Comparison of ENCODE assay signal across 35 cellular contexts in genomic region chr3:32165442-32165841, GRCh38.
"Had no signal": no experiment of that assay in that cellular context is flagged by ENCODE, and none has a peak within 500 bp of the region (broad histone marks: within the 10 kb centered on the region; RNA-seq: fewer than 3 reads in every experiment).

No MANE protein-coding gene starts in this region.

- H3K27ac Mint-ChIP-seq: activated B cell treated with CpG ODN at 0.5 μM for 24 hours; activated CD4-positive, alpha-beta memory T cell treated with anti-CD3 and anti-CD28 coated beads for 36 hours; activated CD8-positive, alpha-beta T cell treated with anti-CD3 and anti-CD28 coated beads for 36 hours; activated naive CD4-positive, alpha-beta T cell treated with anti-CD3 and anti-CD28 coated beads, Interleukin-2, amount 10 ng/mL, durations not matched to agents 7 days and 5 days; activated naive CD4-positive, alpha-beta T cell treated with anti-CD3 and anti-CD28 coated beads, Interleukin-2, amount 50 U/mL, for 24 hours; activated naive CD8-positive, alpha-beta T cell; activated naive CD8-positive, alpha-beta T cell treated with anti-CD3 and anti-CD28 coated beads, Interleukin-2, amount 10 ng/mL, durations not matched to agents 7 days and 5 days; activated naive CD8-positive, alpha-beta T cell treated with anti-CD3 and anti-CD28 coated beads, Interleukin-2, amount 50 U/mL, for 24 hours; activated T-cell treated with anti-CD3 and anti-CD28 coated beads, Interleukin-2, amount 50 U/mL, for 72 hours; activated T-helper 2 cell treated with anti-CD3 and anti-CD28 coated beads, Interferon-gamma antibody, Interleukin-2, Interleukin-4, amounts not matched to agents 10 μg/mL and 5 μg/mL and 100 μg/mL, durations not matched to agents 14 hours and 24 hours and 36 hours; brain; T-cell; T-helper 2 cell treated with Interferon-gamma antibody and Interleukin-4, amounts not matched to agents 5 μg/mL and 100 μg/mL, for 36 hours had no signal

- H3K4me1 Mint-ChIP-seq: activated B cell treated with CpG ODN at 0.5 μM for 24 hours; activated naive CD4-positive, alpha-beta T cell treated with anti-CD3 and anti-CD28 coated beads, Interleukin-2, amount 10 ng/mL, durations not matched to agents 7 days and 5 days; activated naive CD4-positive, alpha-beta T cell treated with anti-CD3 and anti-CD28 coated beads, Interleukin-2, amount 50 U/mL, for 24 hours; activated naive CD8-positive, alpha-beta T cell treated with anti-CD3 and anti-CD28 coated beads, Interleukin-2, amount 10 ng/mL, durations not matched to agents 7 days and 5 days; activated naive CD8-positive, alpha-beta T cell treated with anti-CD3 and anti-CD28 coated beads, Interleukin-2, amount 50 U/mL, for 24 hours; brain; central memory CD8-positive, alpha-beta T cell; T-cell had no signal

- H3K36me3 ChIP-seq: cardiac muscle cell had no signal

- H3K4me1 ChIP-seq: ascending aorta had no signal

- H3K27me3 ChIP-seq: ascending aorta, cardiac muscle cell had no signal

- H3K27ac ChIP-seq: ascending aorta, cardiac muscle cell, VCaP had no signal

- FAIRE-seq: TTC549 had no signal

- H3K27me3 Mint-ChIP-seq: activated B cell treated with CpG ODN at 0.5 μM for 24 hours; activated CD4-positive, alpha-beta memory T cell treated with anti-CD3 and anti-CD28 coated beads for 36 hours; activated CD8-positive, alpha-beta T cell treated with anti-CD3 and anti-CD28 coated beads for 36 hours; activated naive CD4-positive, alpha-beta T cell treated with anti-CD3 and anti-CD28 coated beads, Interleukin-2, amount 10 ng/mL, durations not matched to agents 7 days and 5 days; activated naive CD4-positive, alpha-beta T cell treated with anti-CD3 and anti-CD28 coated beads, Interleukin-2, amount 50 U/mL, for 24 hours; activated naive CD8-positive, alpha-beta T cell; activated naive CD8-positive, alpha-beta T cell treated with anti-CD3 and anti-CD28 coated beads, Interleukin-2, amount 10 ng/mL, durations not matched to agents 7 days and 5 days; activated naive CD8-positive, alpha-beta T cell treated with anti-CD3 and anti-CD28 coated beads, Interleukin-2, amount 50 U/mL, for 24 hours; central memory CD8-positive, alpha-beta T cell; T-cell had no signal

- DNase-seq: activated B cell treated with CpG ODN at 0.5 μM for 24 hours; activated CD4-positive, alpha-beta memory T cell treated with anti-CD3 and anti-CD28 coated beads for 36 hours; activated CD4-positive, alpha-beta T cell treated with anti-CD3 and anti-CD28 coated beads for 48 hours; activated CD4-positive, alpha-beta T cell treated with anti-CD3 and anti-CD28 coated beads, Interleukin-2, amount 50 U/mL, for 1 hour; activated CD4-positive, alpha-beta T cell treated with anti-CD3 and anti-CD28 coated beads, Interleukin-2, amount 50 U/mL, for 4 hours; activated CD4-positive, CD25-positive, alpha-beta regulatory T cell treated with anti-CD3 and anti-CD28 coated beads, Interleukin-2, amount 50 U/mL, for 72 hours; activated CD8-positive, alpha-beta memory T cell treated with anti-CD3 and anti-CD28 coated beads, Interleukin-2, amount 50 U/mL, for 4 hours; activated CD8-positive, alpha-beta T cell treated with anti-CD3 and anti-CD28 coated beads for 36 hours; activated effector memory CD4-positive, alpha-beta T cell treated with Interleukin-2 at 50 U/mL for 16 hours; activated gamma-delta T cell; activated naive CD4-positive, alpha-beta T cell treated with anti-CD3 and anti-CD28 coated beads, Interleukin-2, amount 10 ng/mL, durations not matched to agents 7 days and 5 days; activated naive CD4-positive, alpha-beta T cell treated with Interleukin-2 at 50 U/mL for 16 hours; activated naive CD8-positive, alpha-beta T cell treated with anti-CD3 and anti-CD28 coated beads, Interleukin-2, amount 10 ng/mL, durations not matched to agents 7 days and 5 days; activated naive CD8-positive, alpha-beta T cell treated with anti-CD3 and anti-CD28 coated beads, Interleukin-2, amount 50 U/mL, for 24 hours; activated T-cell treated with anti-CD3 and anti-CD28 coated beads for 4 hours; activated T-cell treated with anti-CD3 and anti-CD28 coated beads, Interleukin-2, amount 50 U/mL, for 1 hour; activated T-cell treated with anti-CD3 and anti-CD28 coated beads, Interleukin-2, amount 50 U/mL, for 4 hours; activated T-cell treated with anti-CD3 and anti-CD28 coated beads, Interleukin-2, amount 50 U/mL, for 72 hours; amygdala; anterior cingulate cortex; caudate nucleus; cerebellar nuclear complex; T-cell; T-helper 2 cell; T-helper 9 cell had no signal

- H3K4me3 ChIP-seq: ascending aorta, cardiac muscle cell had no signal

- ATAC-seq: activated CD8-positive, alpha-beta T cell treated with anti-CD3 and anti-CD28 coated beads for 36 hours; activated naive CD8-positive, alpha-beta T cell treated with anti-CD3 and anti-CD28 coated beads, Interleukin-2, amount 50 U/mL, for 24 hours; activated T-cell treated with anti-CD3 and anti-CD28 coated beads, Interleukin-2, amount 50 U/mL, for 4 hours; activated T-cell treated with anti-CD3 and anti-CD28 coated beads, Interleukin-2, amount 50 U/mL, for 72 hours; T-cell had no signal

- H3K4me3 Mint-ChIP-seq: activated B cell treated with CpG ODN at 0.5 μM for 24 hours; activated CD4-positive, alpha-beta memory T cell treated with anti-CD3 and anti-CD28 coated beads for 36 hours; activated CD8-positive, alpha-beta T cell treated with anti-CD3 and anti-CD28 coated beads for 36 hours; activated naive CD4-positive, alpha-beta T cell treated with anti-CD3 and anti-CD28 coated beads, Interleukin-2, amount 10 ng/mL, durations not matched to agents 7 days and 5 days; activated naive CD4-positive, alpha-beta T cell treated with anti-CD3 and anti-CD28 coated beads, Interleukin-2, amount 50 U/mL, for 24 hours; activated naive CD8-positive, alpha-beta T cell; activated naive CD8-positive, alpha-beta T cell treated with anti-CD3 and anti-CD28 coated beads, Interleukin-2, amount 10 ng/mL, durations not matched to agents 7 days and 5 days; activated naive CD8-positive, alpha-beta T cell treated with anti-CD3 and anti-CD28 coated beads, Interleukin-2, amount 50 U/mL, for 24 hours; activated T-cell treated with anti-CD3 and anti-CD28 coated beads, Interleukin-2, amount 50 U/mL, for 4 hours; activated T-cell treated with anti-CD3 and anti-CD28 coated beads, Interleukin-2, amount 50 U/mL, for 72 hours; brain; central memory CD8-positive, alpha-beta T cell; T-cell; T-helper 2 cell treated with Interferon-gamma antibody and Interleukin-4, amounts not matched to agents 5 μg/mL and 100 μg/mL, for 36 hours had no signal
